In the genomic region with DNA sequence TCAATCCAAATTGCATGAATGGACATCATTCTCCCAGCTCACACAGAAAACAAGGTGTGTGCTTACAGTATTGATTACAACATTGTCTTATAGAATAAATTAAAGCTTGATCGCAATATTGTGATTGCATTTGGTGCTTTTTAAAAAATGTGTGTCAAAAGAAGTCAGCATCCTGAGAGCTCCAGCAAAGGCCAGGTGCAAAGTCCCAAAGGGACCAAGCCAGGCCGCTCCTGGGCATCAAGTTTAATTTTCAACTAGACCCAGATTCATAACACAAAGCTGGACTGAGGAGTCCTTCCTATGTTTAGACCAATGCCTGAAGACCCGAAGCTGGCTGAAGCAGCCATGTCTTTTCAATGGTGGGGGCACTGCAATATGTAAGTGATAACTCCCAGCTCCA, we compare ENCODE assay signal across 11 cellular contexts.
"Had no signal": no experiment of that assay in that cellular context is flagged by ENCODE, and none has a peak within 500 bp of the region (broad histone marks: within the 10 kb centered on the region; RNA-seq: fewer than 3 reads in every experiment).

No MANE protein-coding gene starts in this region.

- FAIRE-seq: H1, H54 had no signal

- H3K27ac ChIP-seq: GM23248 had no signal

- H3K9ac ChIP-seq: GM23248 had no signal

- H3K4me3 ChIP-seq: GM23248, GM23338, HAP-1 had no signal

- H2AFZ ChIP-seq: GM23248, GM23338 had no signal

- ATAC-seq: GM23338, HCT116 had no signal

- H3K36me3 ChIP-seq: HAP-1 had no signal

- H3K4me2 ChIP-seq: GM23338 had no signal

- H3K4me1 ChIP-seq: HAP-1 had no signal

- DNase-seq: GM23248, GOT3, H7, H9, HCEC 1CT, HFFc6 had no signal

- H3K9me3 ChIP-seq: HAP-1 had no signal
